ENCODE assay signal across 10 cellular contexts in the genomic region with DNA sequence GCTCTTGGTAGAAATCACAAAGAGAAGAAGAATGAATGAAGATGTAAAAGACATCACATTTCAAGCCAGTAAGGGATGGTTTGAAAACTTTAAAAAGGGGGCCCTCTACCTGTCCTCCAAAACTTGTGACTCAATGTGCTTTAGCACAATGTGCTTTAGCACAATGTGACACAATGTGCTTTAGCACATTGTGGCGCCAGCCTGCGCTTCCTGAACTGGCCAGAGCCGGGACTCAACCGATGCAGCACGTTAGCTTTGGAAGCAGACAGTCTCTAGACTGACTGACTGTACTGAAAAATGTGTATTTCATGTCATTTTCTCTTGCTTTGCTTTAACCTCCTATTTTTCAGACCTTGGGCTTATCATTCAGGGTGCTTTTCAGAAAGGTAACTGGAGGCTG.
DNase-seq lines count a peak whose midpoint lies in the region; ATAC-seq, FAIRE-seq and TF ChIP-seq lines count a peak whose summit lies in the region.
"Had no signal": no experiment of that assay in that cellular context is flagged by ENCODE, and none has a peak within 500 bp of the region (broad histone marks: within the 10 kb centered on the region; RNA-seq: fewer than 3 reads in every experiment).

No MANE protein-coding gene starts in this region.

- H3K36me3 ChIP-seq in PC-3 (ENCODE audit: low read depth, low read length) = no peaks in the 10 kb centered on the region
- H3K36me3 ChIP-seq: brain microvascular endothelial cell, thyroid gland had no signal

- H3K4me1 Mint-ChIP-seq in IgD-negative memory B cell (peaks cover 41 to 60% (median 52%) of the 10 kb centered on the region in 3 donors), activated B cell treated with CpG ODN at 0.5 μM for 24 hours (peaks cover 74% of the 10 kb centered on the region)

- no peaks in the 10 kb centered on the region for H3K9me3 ChIP-seq in PC-3 (ENCODE audit: low read length)
- H3K9me3 ChIP-seq: thyroid gland had no signal

- peaks cover 2% of the 10 kb centered on the region for H3K27me3 Mint-ChIP-seq in IgD-negative memory B cell
- H3K27me3 Mint-ChIP-seq in activated B cell treated with CpG ODN at 0.5 μM for 24 hours = no peaks in the 10 kb centered on the region

- H3K9me3 Mint-ChIP-seq in IgD-negative memory B cell = no peaks in the 10 kb centered on the region
- no peaks in the 10 kb centered on the region for H3K9me3 Mint-ChIP-seq in activated B cell treated with CpG ODN at 0.5 μM for 24 hours

- H3K27ac Mint-ChIP-seq in IgD-negative memory B cell (peak overlapping the region; percentile 11 to 69 (median 33)), activated B cell treated with CpG ODN at 0.5 μM for 24 hours (peak overlapping the region; percentile 81)

- H3F3A ChIP-seq in PC-3 (ENCODE audit: low read length, unreplicated experiment) = no peaks in the 10 kb centered on the region

- H3K36me3 Mint-ChIP-seq in IgD-negative memory B cell (peaks cover 2% of the 10 kb centered on the region), activated B cell treated with CpG ODN at 0.5 μM for 24 hours (ENCODE audit: low read depth) (peaks cover 10% of the 10 kb centered on the region)

- H3K4me1 ChIP-seq in PC-3 (ENCODE audit: insufficient read depth, low read length) = peaks cover 5% of the 10 kb centered on the region; the same call in 1 of the 2 replicates

- ATAC-seq in activated B cell treated with CpG ODN at 0.5 μM for 24 hours (ENCODE audit: low read depth) (no peak), PC-3 (no peak), GM21737 (IDR thresholded peaks at IDR 0.05; ENCODE audit: unreplicated experiment) (no peak)

- no peak overlapping the region for H3K4me3 ChIP-seq in PC-3 (ENCODE audit: low read length)
- H3K4me3 ChIP-seq: thyroid gland had no signal

- H2AFZ ChIP-seq in PC-3 (ENCODE audit: low read length) = no peak overlapping the region

- no peaks in the 10 kb centered on the region for H4K20me1 ChIP-seq in PC-3 (ENCODE audit: low read length)

- H3K9me2 ChIP-seq in PC-3 (replicated peaks; ENCODE audit: low read length) = no peaks in the 10 kb centered on the region

- DNase-seq in activated B cell treated with CpG ODN at 0.5 μM for 24 hours (no peak), cerebellar cortex (ENCODE audit: low spot score) (peak; percentile 54), GM19239 (ENCODE audit: insufficient read length, low spot score) (no peak), PC-3 (no peak)
- peak; percentile 34 for DNase-seq in stimulated activated CD4-positive, alpha-beta T cell treated with anti-CD3 and anti-CD28 coated beads, Interleukin-4, amount 100 ng/mL, for 1 hour
- DNase-seq: brain microvascular endothelial cell, Calu3 had no signal

- intact Hi-C loops in activated B cell treated with CpG ODN at 0.5 μM for 24 hours (cut with micrococcal nuclease) = loop anchor here (5.0 to 10.0 kb wide), 2 partner anchors 34 to 157 kb away; no protein-coding TSS in a partner anchor
- intact Hi-C loops in PC-3 (cut with micrococcal nuclease) = no loop called here

- H3K79me2 ChIP-seq in PC-3 (ENCODE audit: low read length) = no peaks in the 10 kb centered on the region

- peak overlapping the region in 2 of 4 donors; percentile 53 to 58 for H3K4me3 Mint-ChIP-seq in IgD-negative memory B cell
- peak overlapping the region; percentile 9 for H3K4me3 Mint-ChIP-seq in activated B cell treated with CpG ODN at 0.5 μM for 24 hours

- no peak overlapping the region for H3K4me2 ChIP-seq in PC-3 (ENCODE audit: low read length)

- TF ChIP-seq CTCF in activated B cell treated with CpG ODN at 0.5 μM for 24 hours (IDR thresholded peaks at IDR 0.05) = no peak
- no peak for TF ChIP-seq CTCF in PC-3 (conservative IDR thresholded peaks at IDR 0.05; ENCODE audit: low read depth, low read length)

- H3K27ac ChIP-seq in PC-3 (ENCODE audit: low read length) = no peak overlapping the region
- H3K27ac ChIP-seq: brain microvascular endothelial cell had no signal

- no peak overlapping the region for H3K9ac ChIP-seq in PC-3 (ENCODE audit: low read length)

- FAIRE-seq in GM19239 (lab: Jason Lieb, UNC) = no peak

- CTCF ChIA-PET in activated B cell treated with CpG ODN at 0.5 μM for 24 hours (lab: Charles Lee) = no interaction called here
- CTCF ChIA-PET in PC-3 (lab: Charles Lee) = no interaction called here

- no TSS peak for BruUV-seq in PC-3 (replicated peaks; lab: Mats Ljungman, UMichigan)

- POLR2A ChIA-PET in activated B cell treated with CpG ODN at 0.5 μM for 24 hours (lab: Charles Lee) = interaction anchor here (0.5 to 1.0 kb wide), 2 partner anchors 14 to 253 kb away, joined by 3 to 4 read pairs; no protein-coding TSS in a partner anchor
- POLR2A ChIA-PET in PC-3 (lab: Charles Lee; ENCODE audit: unreplicated experiment) = no interaction called here

- no peaks in the 10 kb centered on the region for H3K27me3 ChIP-seq in PC-3 (ENCODE audit: low read length)
- H3K27me3 ChIP-seq: brain microvascular endothelial cell, thyroid gland had no signal

Comparison
In these comparisons a context has a peak if more than half of its experiments do, and no peak if none do; other contexts are left out.
1. DNase-seq: peak in cerebellar cortex (single experiment) and stimulated activated CD4-positive, alpha-beta T cell treated with anti-CD3 and anti-CD28 coated beads, Interleukin-4, amount 100 ng/mL, for 1 hour (single experiment); none in activated B cell treated with CpG ODN at 0.5 μM for 24 hours (single experiment), GM19239 (single experiment) and PC-3 (single experiment).